In the genomic region with DNA sequence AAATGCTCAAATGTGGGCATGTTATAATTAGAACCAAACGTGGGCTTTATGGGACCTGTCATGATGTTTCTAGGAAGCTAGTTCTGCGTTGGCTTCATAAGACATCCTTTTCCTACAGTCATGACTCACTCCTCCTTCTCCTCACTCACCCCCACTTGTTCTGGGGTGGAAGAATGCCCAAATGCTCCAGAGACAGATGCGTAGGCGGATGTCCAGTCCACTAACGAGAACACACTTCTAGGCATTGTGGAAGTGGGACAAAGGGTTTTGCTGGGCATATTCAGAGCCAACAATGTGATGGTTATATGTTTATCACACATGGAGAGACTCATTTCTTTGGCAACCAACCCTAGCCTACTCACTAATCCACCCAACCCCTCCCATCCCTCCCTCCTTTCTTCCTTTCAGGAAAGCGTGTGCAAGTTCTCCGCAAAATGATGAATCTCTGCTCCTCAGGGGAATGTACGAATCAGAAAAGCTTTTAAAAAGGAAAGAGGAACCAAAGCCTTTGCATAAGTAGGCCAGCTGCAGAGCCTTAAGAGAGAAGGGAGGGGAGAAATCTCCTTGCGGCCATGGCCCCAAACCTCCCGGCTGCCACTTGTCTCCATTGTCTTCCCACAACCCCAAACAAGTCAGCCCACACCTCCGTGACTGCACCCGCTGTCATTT, we compare ENCODE assay signal across 9 cellular contexts.
DNase-seq lines count a peak whose midpoint lies in the region; ATAC-seq and TF ChIP-seq lines count a peak whose summit lies in the region.
"Had no signal": no experiment of that assay in that cellular context is flagged by ENCODE, and none has a peak within 500 bp of the region (broad histone marks: within the 10 kb centered on the region; RNA-seq: fewer than 3 reads in every experiment).

No MANE protein-coding gene starts in this region.

- TF ChIP-seq POLR2A in breast epithelium (IDR thresholded peaks at IDR 0.05) (no peak), stomach (IDR thresholded peaks at IDR 0.05) (no peak)

- 36 to 67% (median 42%) methylated on average over 12 of the region's 12 CpGs for WGBS in stomach, 5 donors

- H3K4me1 ChIP-seq in Karpas-422 (ENCODE audit: low read length) (peaks cover 45% of the 10 kb centered on the region), breast epithelium (no peaks in the 10 kb centered on the region), stomach (peaks cover 0 to 45% (median 26%) of the 10 kb centered on the region in 4 donors)
- H3K4me1 ChIP-seq in effector memory CD4-positive, alpha-beta T cell (ENCODE audit: control insufficient read depth, insufficient read depth, low read length, poor library complexity, severe bottlenecking), result no peaks in the 10 kb centered on the region
- H3K4me1 ChIP-seq: SJSA1 had no signal

- TF ChIP-seq CTCF in breast epithelium (IDR thresholded peaks at IDR 0.05) (no peak), stomach (IDR thresholded peaks at IDR 0.05) (no peak)

- no peaks in the 10 kb centered on the region for H3K9me2 ChIP-seq in Karpas-422 (replicated peaks; ENCODE audit: insufficient read depth, low read length)

- ATAC-seq in GM21515 (IDR thresholded peaks at IDR 0.05; ENCODE audit: unreplicated experiment) (peak; percentile 68), left colon (no peak)

- H3K27me3 ChIP-seq in Karpas-422 (ENCODE audit: low read length) (no peaks in the 10 kb centered on the region), breast epithelium (no peaks in the 10 kb centered on the region), stomach (no peaks in the 10 kb centered on the region)
- H3K27me3 ChIP-seq in effector memory CD4-positive, alpha-beta T cell (replicated peaks; ENCODE audit: control insufficient read depth, insufficient read depth, low read length, poor library complexity, severe bottlenecking), result no peaks in the 10 kb centered on the region
- H3K27me3 ChIP-seq: SJSA1 had no signal

- peak overlapping the region; percentile 70; the same call in 1 of the 2 replicates for H2AFZ ChIP-seq in Karpas-422 (ENCODE audit: low read length)

- intact Hi-C loops in breast epithelium (cut with DNase I; ENCODE audit: low total_unique reads) (no loop called here), left colon (cut with DNase I, micrococcal nuclease) (loop anchor here (5.0 kb wide), 2 partner anchors 57 to 67 kb away; no protein-coding TSS in a partner anchor), stomach (cut with DNase I; ENCODE audit: low total_unique reads) (no loop called here)

- H3K9me3 ChIP-seq in Karpas-422 (ENCODE audit: low read length) (no peaks in the 10 kb centered on the region), breast epithelium (no peaks in the 10 kb centered on the region), stomach (no peaks in the 10 kb centered on the region)
- no peaks in the 10 kb centered on the region for H3K9me3 ChIP-seq in effector memory CD4-positive, alpha-beta T cell (ENCODE audit: control insufficient read depth, low read length)
- H3K9me3 ChIP-seq: SJSA1 had no signal

- H4K20me1 ChIP-seq in Karpas-422 (ENCODE audit: insufficient read depth, low read depth, low read length), result no peaks in the 10 kb centered on the region

- H3K4me2 ChIP-seq in Karpas-422 (ENCODE audit: low read depth, low read length, poor library complexity, severe bottlenecking), result peak overlapping the region; percentile 81

- H3K27ac ChIP-seq in Karpas-422 (ENCODE audit: low read length) (peak overlapping the region; percentile 50), breast epithelium (peak overlapping the region; percentile 78 to 90), stomach (peak overlapping the region; percentile 78 to 88 (median 87))
- H3K27ac ChIP-seq in effector memory CD4-positive, alpha-beta T cell (ENCODE audit: insufficient read depth, low read length, poor library complexity, severe bottlenecking), result no peak overlapping the region
- H3K27ac ChIP-seq: SJSA1 had no signal

- peak overlapping the region; percentile 54 for H3K9ac ChIP-seq in Karpas-422 (ENCODE audit: low read length)

- H3K4me3 ChIP-seq in Karpas-422 (ENCODE audit: low read length) (peak overlapping the region; percentile 66), breast epithelium (peak overlapping the region; percentile 14 to 54 (median 28)), stomach (peak overlapping the region in 2 of 4 donors; percentile 2 to 5)
- H3K4me3 ChIP-seq in effector memory CD4-positive, alpha-beta T cell (ENCODE audit: insufficient read depth, low read depth, low read length, poor library complexity, severe bottlenecking), result no peak overlapping the region
- H3K4me3 ChIP-seq: SJSA1 had no signal

- no peaks in the 10 kb centered on the region for H3K79me2 ChIP-seq in Karpas-422 (ENCODE audit: low read length)

- H3K36me3 ChIP-seq in Karpas-422 (ENCODE audit: insufficient read depth, low read length) (no peaks in the 10 kb centered on the region), breast epithelium (no peaks in the 10 kb centered on the region), stomach (no peaks in the 10 kb centered on the region)
- H3K36me3 ChIP-seq in effector memory CD4-positive, alpha-beta T cell (ENCODE audit: control insufficient read depth, insufficient read depth, low read length), result no peaks in the 10 kb centered on the region
- H3K36me3 ChIP-seq: SJSA1 had no signal

- TF ChIP-seq EP300 in stomach (IDR thresholded peaks at IDR 0.05), result no peak

- DNase-seq in ELR (ENCODE audit: low read depth), result peak; percentile 97
- DNase-seq in Karpas-422, result peak; percentile 88
- DNase-seq in breast epithelium (ENCODE audit: low spot score in 2 of 2), result peak in 1 of 2 donors; percentile 84
- peak; percentile 39 to 72 for DNase-seq in left colon
- DNase-seq in stomach, result peak; percentile 43
- no peak for DNase-seq in effector memory CD4-positive, alpha-beta T cell
- no peak for DNase-seq in NCI-H1048 (lab: John Stamatoyannopoulos, UW)

Comparison
In these comparisons a context has a peak if more than half of its experiments do, and no peak if none do; other contexts are left out.
1. DNase-seq: peak in ELR (single experiment), Karpas-422 (single experiment), left colon (2 of 2) and stomach (single experiment); none in effector memory CD4-positive, alpha-beta T cell (0 of 3) and NCI-H1048 (single experiment).
2. intact Hi-C loops: an anchor here in left colon (5.0 kb wide); none called in breast epithelium and stomach.